8 cellular contexts compared by ENCODE assay signal in the genomic region with DNA sequence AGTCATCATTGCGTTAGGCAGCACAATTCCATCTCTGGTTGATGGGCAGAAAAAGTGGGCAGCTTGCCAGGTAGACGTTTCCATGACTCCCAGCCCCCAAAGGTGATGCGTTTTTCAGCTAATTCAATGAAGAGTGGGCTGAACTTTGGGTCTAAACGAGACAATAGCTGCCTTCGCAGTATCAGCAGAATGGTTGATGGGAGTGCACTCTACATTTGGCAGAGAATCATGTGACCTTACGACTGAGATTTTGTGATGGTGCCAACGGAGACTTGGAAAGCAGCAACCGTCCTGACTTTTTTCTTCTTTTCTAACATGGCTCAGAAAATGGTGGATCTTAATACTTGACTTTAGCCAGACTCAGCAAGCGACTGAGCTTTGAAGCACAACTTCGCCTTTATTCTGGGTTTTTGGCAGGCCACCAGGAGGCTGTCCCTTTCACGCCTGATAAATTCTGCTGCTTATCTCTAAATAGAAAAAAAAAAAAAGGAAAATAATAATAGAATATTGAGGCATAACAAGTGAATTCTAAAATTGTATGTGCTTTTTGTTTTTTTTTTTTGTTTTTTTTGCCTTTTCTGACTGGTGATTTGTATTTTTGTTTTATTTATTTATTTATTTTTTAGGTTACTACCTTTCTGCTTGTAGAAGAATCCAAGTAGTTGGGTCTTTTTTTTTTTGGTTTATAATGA.
DNase-seq lines count a peak whose midpoint lies in the region; ATAC-seq and TF ChIP-seq lines count a peak whose summit lies in the region.

No MANE protein-coding gene starts in this region.

- no peaks in the 10 kb centered on the region for H3K36me3 Mint-ChIP-seq in activated naive CD4-positive, alpha-beta T cell treated with anti-CD3 and anti-CD28 coated beads, Interleukin-2, amount 10 ng/mL, durations not matched to agents 7 days and 5 days

- peak overlapping the region; percentile 35 for H3K4me3 ChIP-seq in fibroblast of villous mesenchyme (ENCODE audit: low read depth, low read length)

- H3K27ac Mint-ChIP-seq in activated naive CD4-positive, alpha-beta T cell treated with anti-CD3 and anti-CD28 coated beads, Interleukin-2, amount 10 ng/mL, durations not matched to agents 7 days and 5 days, result no peak overlapping the region

- ATAC-seq in GM18867 (IDR thresholded peaks at IDR 0.05; ENCODE audit: unreplicated experiment) (no peak), GM18517 (IDR thresholded peaks at IDR 0.05; ENCODE audit: unreplicated experiment) (no peak)

- H3K27me3 Mint-ChIP-seq in activated naive CD4-positive, alpha-beta T cell treated with anti-CD3 and anti-CD28 coated beads, Interleukin-2, amount 10 ng/mL, durations not matched to agents 7 days and 5 days, result no peaks in the 10 kb centered on the region

- peaks cover 7% of the 10 kb centered on the region for H3K9me3 Mint-ChIP-seq in activated naive CD4-positive, alpha-beta T cell treated with anti-CD3 and anti-CD28 coated beads, Interleukin-2, amount 10 ng/mL, durations not matched to agents 7 days and 5 days

- intact Hi-C loops in posterior cingulate gyrus (cut with DNase I), result loop anchor here (2.0 to 10.0 kb wide), 3 partner anchors 52 to 452 kb away; no protein-coding TSS in a partner anchor

- DNase-seq in DMS114 treated with DMSO at 0.1 percent for 48 hours (lab: John Stamatoyannopoulos, UW; ENCODE audit: unreplicated experiment) (peak; percentile 61), SK-MEL-5 (ENCODE audit: low read depth, low spot score) (peak; percentile 51), fibroblast of villous mesenchyme (ENCODE audit: low read depth) (peak; percentile 44), posterior cingulate gyrus (peak in 8 of 10 donors; percentile 40 to 89 (median 63)), NCI-H1048 (lab: John Stamatoyannopoulos, UW) (no peak)
- no peak for DNase-seq in activated naive CD4-positive, alpha-beta T cell treated with anti-CD3 and anti-CD28 coated beads, Interleukin-2, amount 10 ng/mL, durations not matched to agents 7 days and 5 days

- no peaks in the 10 kb centered on the region for H3K4me1 Mint-ChIP-seq in activated naive CD4-positive, alpha-beta T cell treated with anti-CD3 and anti-CD28 coated beads, Interleukin-2, amount 10 ng/mL, durations not matched to agents 7 days and 5 days

- no peak overlapping the region for H3K4me3 Mint-ChIP-seq in activated naive CD4-positive, alpha-beta T cell treated with anti-CD3 and anti-CD28 coated beads, Interleukin-2, amount 10 ng/mL, durations not matched to agents 7 days and 5 days

- in situ Hi-C loops in SK-MEL-5 (cut with HindIII; ENCODE audit: low pct_unique_long_range_greater_than_20kb, low sequenced_read_pairs), result no loop called here

- CTCF ChIA-PET in activated naive CD4-positive, alpha-beta T cell treated with anti-CD3 and anti-CD28 coated beads, Interleukin-2, amount 10 ng/mL, durations not matched to agents 7 days and 5 days (lab: Charles Lee), result no interaction called here

- TF ChIP-seq CTCF in fibroblast of villous mesenchyme (IDR thresholded peaks at IDR 0.05; ENCODE audit: insufficient read depth, low read depth, low read length), result no peak

Comparison
In these comparisons a context has a peak if more than half of its experiments do, and no peak if none do; other contexts are left out.
1. DNase-seq: peak in DMS114 treated with DMSO at 0.1 percent for 48 hours (single experiment), SK-MEL-5 (single experiment), fibroblast of villous mesenchyme (single experiment) and posterior cingulate gyrus (8 of 10); none in activated naive CD4-positive, alpha-beta T cell treated with anti-CD3 and anti-CD28 coated beads, Interleukin-2, amount 10 ng/mL, durations not matched to agents 7 days and 5 days (single experiment) and NCI-H1048 (single experiment).